In genomic region chr15:80162059-80162554, GRCh38 we compare ENCODE assay signal across 18 cellular contexts. TPM values are rescaled to one million over a fixed set of nuclear protein-coding genes. Genes with fewer than 3 reads are reported as not detected.
A peak's percentile ranks its signal among the peaks of the same experiment; 100 is the strongest.
DNase-seq lines count a peak whose midpoint lies in the region; ATAC-seq, FAIRE-seq and TF ChIP-seq lines count a peak whose summit lies in the region.
"Had no signal": no experiment of that assay in that cellular context is flagged by ENCODE, and none has a peak within 500 bp of the region (broad histone marks: within the 10 kb centered on the region; RNA-seq: fewer than 3 reads in every experiment).

No MANE protein-coding gene starts in this region.

- WGBS in body of pancreas, 2 donors: 24 to 36% methylated on average over 6 of the region's 6 CpGs
- WGBS in HepG2 (ENCODE audit: low lambda C conversion rate): 44% methylated on average over 6 of the region's 6 CpGs

- H3K9me3 ChIP-seq in body of pancreas (no peaks in the 10 kb centered on the region), HepG2 (ENCODE audit: low read length) (no peaks in the 10 kb centered on the region), upper lobe of right lung (no peaks in the 10 kb centered on the region)
- H3K9me3 ChIP-seq: left ventricle myocardium inferior had no signal

- no TSS peak for BruUV-seq in HepG2 (replicated peaks; lab: Mats Ljungman, UMichigan)

- FAIRE-seq in HepG2 (lab: Jason Lieb, UNC): peak; percentile 47

- 0 out of 4 replicates have a peak, but pooled peaks of 1 of the 2 experiments have one; percentile 2 for TF ChIP-seq EP300 in HepG2 (IDR thresholded peaks at IDR 0.05; ENCODE audit: low read depth in 2 of 2, low read length in 2 of 2)
- no peak for TF ChIP-seq EP300 in HepG2 (CRISPR knock-in tag; IDR thresholded peaks at IDR 0.05; ENCODE audit: borderline replicate concordance)

- no peak overlapping the region for H2AFZ ChIP-seq in HepG2 (ENCODE audit: low read length)
- H2AFZ ChIP-seq: parathyroid adenoma, PC-9 had no signal

- DNase-seq in NB4 (ENCODE audit: low read depth) (peak; percentile 52), body of pancreas (no peak), HepG2 (ENCODE audit: low spot score) (peak; percentile 54), upper lobe of right lung (no peak), NCI-H1092 (lab: John Stamatoyannopoulos, UW) (no peak), NCI-H1092 treated with DMSO at 0.1 percent for 48 hours (lab: John Stamatoyannopoulos, UW) (no peak)
- DNase-seq: activated gamma-delta T cell; cerebellar nuclear complex; foreskin keratinocyte; H9; Karpas-422; left ventricle myocardium inferior; NCI-H1436 treated with DMSO at 0.1 percent for 48 hours; PC-9; stimulated activated CD4-positive, alpha-beta T cell treated with anti-CD3 and anti-CD28 coated beads, Interleukin-2, amount 100 ng/mL, for 48 hours; T-helper 9 cell had no signal

- H3K4me3 ChIP-seq in NB4 (ENCODE audit: low read depth, low read length) (no peak overlapping the region), body of pancreas (no peak overlapping the region), HepG2 (replicated peaks in 1 of 3; ENCODE audit: insufficient read depth in 1 of 3, low read depth in 2 of 3, low read length in 3 of 3) (no peak overlapping the region), upper lobe of right lung (no peak overlapping the region)
- H3K4me3 ChIP-seq: left ventricle myocardium inferior, PC-9 had no signal

- no peaks in the 10 kb centered on the region for H3K79me2 ChIP-seq in HepG2 (ENCODE audit: insufficient read depth, low read length)
- H3K79me2 ChIP-seq: parathyroid adenoma had no signal

- H3K4me2 ChIP-seq in HepG2 (ENCODE audit: low read depth, low read length): peak overlapping the region; percentile 23
- H3K4me2 ChIP-seq: PC-9 had no signal

- peaks cover 17% of the 10 kb centered on the region for H3K4me1 ChIP-seq in body of pancreas
- H3K4me1 ChIP-seq in HepG2 (ENCODE audit: insufficient read depth, low read length): peaks cover 66% of the 10 kb centered on the region
- peaks cover 20% of the 10 kb centered on the region for H3K4me1 ChIP-seq in upper lobe of right lung
- H3K4me1 ChIP-seq: foreskin keratinocyte, parathyroid adenoma had no signal

- H3K27ac ChIP-seq in body of pancreas: peak overlapping the region in 1 of 4 donors; percentile 3
- peak overlapping the region; percentile 77 for H3K27ac ChIP-seq in HepG2 (ENCODE audit: extremely low read length, insufficient read depth, low read length)
- H3K27ac ChIP-seq in upper lobe of right lung: peak overlapping the region; percentile 38
- H3K27ac ChIP-seq: foreskin keratinocyte, left ventricle myocardium inferior, parathyroid adenoma had no signal

- no peaks in the 10 kb centered on the region for H3K36me3 ChIP-seq in body of pancreas (replicated peaks in 1 of 2; ENCODE audit: insufficient read depth in 1 of 2, low read depth in 2 of 2)
- H3K36me3 ChIP-seq in HepG2 (replicated peaks in 1 of 2; ENCODE audit: control insufficient read depth in 1 of 2, insufficient read depth in 2 of 2, low read length in 2 of 2): peaks cover 13 to 24% of the 10 kb centered on the region in 2 experiments
- peaks cover 16% of the 10 kb centered on the region for H3K36me3 ChIP-seq in upper lobe of right lung

- POLR2A ChIA-PET in HepG2 (lab: Yijun Ruan, JAX): interaction anchor here (1.3 to 3.5 kb wide), 4 partner anchors 9 to 103 kb away, joined by 4 to 28 read pairs (median 14); partner anchors contain the start of gene FAH

- in situ Hi-C loops in HepG2 (cut with HindIII; ENCODE audit: extremely low pct_ligation_motif_present, low pct_unique_long_range_greater_than_20kb): loop anchor here (25.0 kb wide), 1 partner anchor 275 kb away; the partner anchor contains the start of gene MTHFS

- no peak overlapping the region for H3K9ac ChIP-seq in HepG2 (ENCODE audit: insufficient read depth, low read depth, low read length)
- H3K9ac ChIP-seq: parathyroid adenoma had no signal

- no peak for TF ChIP-seq RAD21 in HepG2 (CRISPR knock-in tag; IDR thresholded peaks at IDR 0.05)

- CTCF ChIA-PET in HepG2 (lab: Yijun Ruan, JAX; ENCODE audit: low intra/inter-chr PET ratio, low total read pairs): no interaction called here

- intact Hi-C loops in body of pancreas (cut with DNase I) (no loop called here), HepG2 (cut with micrococcal nuclease; ENCODE audit: unreplicated experiment) (no loop called here), upper lobe of right lung (cut with DNase I) (no loop called here)

- H4K20me1 ChIP-seq in HepG2 (ENCODE audit: insufficient read depth, low read length): no peaks in the 10 kb centered on the region

- H3K27me3 ChIP-seq in body of pancreas (no peaks in the 10 kb centered on the region), HepG2 (ENCODE audit: control insufficient read depth in 1 of 2, insufficient read depth in 2 of 2, low read length in 2 of 2) (no peaks in the 10 kb centered on the region), upper lobe of right lung (no peaks in the 10 kb centered on the region)
- H3K27me3 ChIP-seq: foreskin keratinocyte had no signal

- ATAC-seq in body of pancreas: peak; percentile 37
- ATAC-seq in HepG2: peak; percentile 71
- ATAC-seq in upper lobe of right lung: no peak
- ATAC-seq in HG03196 (IDR thresholded peaks at IDR 0.05; ENCODE audit: unreplicated experiment): no peak
- ATAC-seq: foreskin keratinocyte had no signal

- TF ChIP-seq CTCF in NB4 (IDR thresholded peaks at IDR 0.05; ENCODE audit: low read depth, low read length) (no peak), body of pancreas (IDR thresholded peaks at IDR 0.05) (no peak), HepG2 (CRISPR knock-in tag; IDR thresholded peaks at IDR 0.05) (no peak), upper lobe of right lung (IDR thresholded peaks at IDR 0.05) (no peak)

- TF ChIP-seq POLR2A in NB4 (IDR thresholded peaks at IDR 0.05; ENCODE audit: extremely low read depth, insufficient read length) (no peak), body of pancreas (IDR thresholded peaks at IDR 0.05) (no peak), HepG2 (IDR thresholded peaks at IDR 0.05; ENCODE audit: insufficient read depth in 1 of 2, low read depth in 2 of 2, low read length in 2 of 2) (no peak)

TF ChIP-seq in HepG2, 621 proteins besides CTCF, POLR2A, EP300 and RAD21 (continues in another document):
- no peak for TF ChIP-seq HINFP (CRISPR knock-in tag; IDR thresholded peaks at IDR 0.05; ENCODE audit: low read depth)
- no peak for TF ChIP-seq ISL2 (CRISPR knock-in tag; IDR thresholded peaks at IDR 0.05)
- peak; percentile 8; the same call in 1 of the 2 replicates for TF ChIP-seq CEBPB (IDR thresholded peaks at IDR 0.05; ENCODE audit: borderline replicate concordance, low read depth, low read length)
- TF ChIP-seq ZNF350 (CRISPR knock-in tag; IDR thresholded peaks at IDR 0.05; ENCODE audit: borderline replicate concordance, low read depth): no peak
- TF ChIP-seq ZNF567 (CRISPR knock-in tag; IDR thresholded peaks at IDR 0.05; ENCODE audit: borderline replicate concordance): no peak
- no peak for TF ChIP-seq RAD51 (IDR thresholded peaks at IDR 0.05; ENCODE audit: borderline replicate concordance)
- no peak for TF ChIP-seq HMGA1 (CRISPR knock-in tag; conservative IDR thresholded peaks at IDR 0.05)
- TF ChIP-seq HNF4A (CRISPR knock-in tag; IDR thresholded peaks at IDR 0.05): no peak
- TF ChIP-seq ZBTB7A (CRISPR knock-in tag; IDR thresholded peaks at IDR 0.05): no peak
- no peak for TF ChIP-seq CENPT (CRISPR knock-in tag; IDR thresholded peaks at IDR 0.05; ENCODE audit: low read depth)
- TF ChIP-seq REPIN1 (CRISPR knock-in tag; IDR thresholded peaks at IDR 0.05; ENCODE audit: borderline replicate concordance, low read depth): no peak

RNA-seq across cellular contexts. Expression of gene FAH, which starts 9.3 kb away (rescaled TPM):
- total RNA-seq in body of pancreas: 10 to 100 TPM in 1 of 2 donors, 1 to 10 TPM in 1; 8.8 to 31.0 TPM
- 75.0 and 94.1 TPM in 2 replicates for total RNA-seq in HepG2 (2016; rRNA removed; fragmentation: Illumina TruSeq; extraction: Trizol)
- 27.3 and 29.8 TPM in 2 replicates for total RNA-seq in HepG2 (2016; cell fraction: cytosol; rRNA removed; fragmentation: Illumina TruSeq; extraction: Trizol; ENCODE audit: low read depth)
- total RNA-seq in HepG2 (2016; cell fraction: insoluble cytoplasmic fraction; rRNA removed; fragmentation: Illumina TruSeq; extraction: Trizol): 73.4 and 102 TPM in 2 replicates
- total RNA-seq in HepG2 (2016; cell fraction: membrane; rRNA removed; fragmentation: Illumina TruSeq; extraction: Trizol): 34.1 and 35.6 TPM in 2 replicates
- total RNA-seq in HepG2 (2016; cell fraction: nucleus; rRNA removed; fragmentation: Illumina TruSeq; extraction: Trizol): 43.8 and 46.1 TPM in 2 replicates
- polyA plus RNA-seq in HepG2 (2011; rRNA removed): 36.6 and 52.3 TPM in 2 replicates
- 38.0 and 43.2 TPM in 2 replicates for polyA plus RNA-seq in HepG2 (2011; cell fraction: cytosol; rRNA removed)
- polyA plus RNA-seq in HepG2 (2011; cell fraction: nucleus; rRNA removed): 56.1 and 84.1 TPM in 2 replicates
- 47.4 and 51.9 TPM in 2 replicates for polyA plus RNA-seq in HepG2 (2012)
- 29.3 and 29.7 TPM in 2 replicates for polyA plus RNA-seq in HepG2 (2016; cell fraction: cytosol; fragmentation: Illumina TruSeq; extraction: Trizol; ENCODE audit: low read depth)
- 90.8 and 98.1 TPM in 2 replicates for polyA plus RNA-seq in HepG2 (2016; cell fraction: insoluble cytoplasmic fraction; fragmentation: Illumina TruSeq; extraction: Trizol; ENCODE audit: low read depth)
- polyA plus RNA-seq in HepG2 (2016; cell fraction: membrane; fragmentation: Illumina TruSeq; extraction: Trizol; ENCODE audit: low read depth): 27.0 and 31.7 TPM in 2 replicates
- polyA plus RNA-seq in HepG2 (2016; cell fraction: nucleus; fragmentation: Illumina TruSeq; extraction: Trizol; ENCODE audit: insufficient read depth, low read depth): 51.2 and 62.5 TPM in 2 replicates
- 32.6 and 139 TPM in 2 replicates for polyA minus RNA-seq in HepG2 (2011; rRNA and poly(A)+ RNA removed; ENCODE audit: low replicate concordance)
- 38.0 and 39.1 TPM in 2 replicates for polyA minus RNA-seq in HepG2 (2011; cell fraction: cytosol; rRNA and poly(A)+ RNA removed)
- polyA minus RNA-seq in HepG2 (2011; cell fraction: nucleus; rRNA and poly(A)+ RNA removed): 33.9 and 43.5 TPM in 2 replicates
- total RNA-seq in upper lobe of right lung: 31.7 TPM

Comparison
In these comparisons a context has a peak if more than half of its experiments do, and no peak if none do; other contexts are left out.
1. DNase-seq: peak in NB4 (single experiment) and HepG2 (single experiment); none in body of pancreas (0 of 4), upper lobe of right lung (single experiment), NCI-H1092 (single experiment) and NCI-H1092 treated with DMSO at 0.1 percent for 48 hours (single experiment).
2. ATAC-seq: peak in body of pancreas (single experiment) and HepG2 (single experiment); none in upper lobe of right lung (single experiment) and HG03196 (single experiment).